Comparison of ENCODE assay signal across 7 cellular contexts in genomic region chr17:16352838-16353701, GRCh38. TPM values are rescaled to one million over a fixed set of nuclear protein-coding genes. Genes with fewer than 3 reads are reported as not detected.
DNase-seq lines count a peak whose midpoint lies in the region; ATAC-seq and FAIRE-seq lines count a peak whose summit lies in the region.

Gene CENPV, minus strand, starts transcription at chr17:16353469. Its CDS starts 33 bp downstream, at chr17:16353436.

- ATAC-seq in HG02798 (IDR thresholded peaks at IDR 0.05; ENCODE audit: poor library complexity, unreplicated experiment): peak; percentile 76

- H3K4me1 Mint-ChIP-seq in activated CD4-positive, alpha-beta memory T cell treated with anti-CD3 and anti-CD28 coated beads for 36 hours (ENCODE audit: low read depth): peaks cover 22% of the 10 kb centered on the region

- peak within 1 kb of the TSS; percentile 87 for H3K4me3 Mint-ChIP-seq in activated CD4-positive, alpha-beta memory T cell treated with anti-CD3 and anti-CD28 coated beads for 36 hours

- peak; percentile 65 for FAIRE-seq in GM18507 (lab: Jason Lieb, UNC)

- H3K27ac Mint-ChIP-seq in activated CD4-positive, alpha-beta memory T cell treated with anti-CD3 and anti-CD28 coated beads for 36 hours: peak within 1 kb of the TSS; percentile 28

- intact Hi-C loops in activated CD4-positive, alpha-beta memory T cell treated with anti-CD3 and anti-CD28 coated beads for 36 hours (cut with micrococcal nuclease): loop anchor here (1.0 to 2.0 kb wide), 3 partner anchors 67 to 232 kb away; no protein-coding TSS in a partner anchor

- POLR2A ChIA-PET in activated CD4-positive, alpha-beta memory T cell treated with anti-CD3 and anti-CD28 coated beads for 36 hours (lab: Charles Lee): interaction anchor here (0.6 to 2.0 kb wide), 10 partner anchors 13 to 92 kb away, joined by 3 to 9 read pairs (median 6); partner anchors contain the start of genes TRPV2 and UBB

- DNase-seq in GM18507 (ENCODE audit: extremely low spot score, insufficient read length, low read depth) (peak; percentile 66), NCI-H510A (lab: John Stamatoyannopoulos, UW) (peak; percentile 58), ecto neural progenitor cell (ENCODE audit: low spot score) (peak; percentile 89), mesenteric fat pad (ENCODE audit: low spot score) (no peak)
- peak; percentile 69 for DNase-seq in activated CD4-positive, alpha-beta memory T cell treated with anti-CD3 and anti-CD28 coated beads for 36 hours
- DNase-seq in stimulated activated CD8-positive, alpha-beta memory T cell treated with anti-CD3 and anti-CD28 coated beads, Interleukin-15, amount 100 ng/mL, for 48 hours (ENCODE audit: low read depth in 2 of 2): peak; percentile 44 to 53

- no peaks in the 10 kb centered on the region for H3K27me3 Mint-ChIP-seq in activated CD4-positive, alpha-beta memory T cell treated with anti-CD3 and anti-CD28 coated beads for 36 hours

- CTCF ChIA-PET in activated CD4-positive, alpha-beta memory T cell treated with anti-CD3 and anti-CD28 coated beads for 36 hours (lab: Charles Lee): interaction anchor here (0.8 to 3.4 kb wide), 21 partner anchors 9 to 325 kb away, joined by 3 to 55 read pairs (median 3); partner anchors contain the start of genes NCOR1 and UBB

- H3K36me3 Mint-ChIP-seq in activated CD4-positive, alpha-beta memory T cell treated with anti-CD3 and anti-CD28 coated beads for 36 hours: peaks cover 4% of the 10 kb centered on the region

- H3K9me3 Mint-ChIP-seq in activated CD4-positive, alpha-beta memory T cell treated with anti-CD3 and anti-CD28 coated beads for 36 hours: no peaks in the 10 kb centered on the region

RNA-seq across cellular contexts. Expression of gene CENPV, which starts in this region (rescaled TPM):
- total RNA-seq in activated CD4-positive, alpha-beta memory T cell treated with anti-CD3 and anti-CD28 coated beads for 36 hours: 10 to 100 TPM; 43.0 to 44.2 TPM
- 26.1 TPM for total RNA-seq in mesenteric fat pad
